22 cellular contexts compared by ENCODE assay signal in genomic region chr9:16833285-16833684, GRCh38. TPM values are rescaled to one million over a fixed set of nuclear protein-coding genes. Genes with fewer than 3 reads are reported as not detected.
"Had no signal": no experiment of that assay in that cellular context is flagged by ENCODE, and none has a peak within 500 bp of the region (broad histone marks: within the 10 kb centered on the region; RNA-seq: fewer than 3 reads in every experiment).

No MANE protein-coding gene starts in this region.

- H3K27me3 ChIP-seq: esophagus muscularis mucosa, gastroesophageal sphincter, sigmoid colon, tibial nerve, vagina had no signal

- DNase-seq: dermis blood vessel endothelial cell; effector memory CD4-positive, alpha-beta T cell; foreskin keratinocyte; heart left ventricle; hippocampal formation; left cardiac atrium; left ventricle myocardium inferior; lower lobe of right lung; naive thymus-derived CD4-positive, alpha-beta T cell; nephron progenitor cell; nucleus accumbens; right cardiac atrium; sigmoid colon; stimulated activated naive B cell treated with anti-CD40 and anti-IgM and Interleukin-4, amounts not matched to agents 10 μg/mL and 1 μg/mL and 100 μg/mL, for 72 hours had no signal

- H3K27ac Mint-ChIP-seq: naive thymus-derived CD4-positive, alpha-beta T cell; nephron progenitor cell; stimulated activated naive B cell treated with anti-CD40 and anti-IgM and Interleukin-4, amounts not matched to agents 10 μg/mL and 1 μg/mL and 100 μg/mL, for 72 hours; stimulated activated naive CD8-positive, alpha-beta T cell treated with anti-CD3 and anti-CD28 coated beads, Interleukin-15, Interleukin-2, amounts not matched to agents 100 ng/mL and 50 ng/mL, for 24 hours had no signal

- H3K4me1 ChIP-seq: foreskin keratinocyte, prostate gland had no signal

- ATAC-seq: foreskin keratinocyte; gastroesophageal sphincter; heart left ventricle; left cardiac atrium; lower lobe of right lung; naive thymus-derived CD4-positive, alpha-beta T cell; right cardiac atrium; stimulated activated naive B cell treated with anti-CD40 and anti-IgM and Interleukin-4, amounts not matched to agents 10 μg/mL and 1 μg/mL and 100 μg/mL, for 72 hours had no signal

- H3K36me3 Mint-ChIP-seq: naive thymus-derived CD4-positive, alpha-beta T cell; stimulated activated naive B cell treated with anti-CD40 and anti-IgM and Interleukin-4, amounts not matched to agents 10 μg/mL and 1 μg/mL and 100 μg/mL, for 72 hours had no signal

- H3K4me1 Mint-ChIP-seq: stimulated activated naive B cell treated with anti-CD40 and anti-IgM and Interleukin-4, amounts not matched to agents 10 μg/mL and 1 μg/mL and 100 μg/mL, for 72 hours had no signal

- H3K27ac ChIP-seq: coronary artery, esophagus muscularis mucosa, foreskin keratinocyte, gastroesophageal sphincter, heart left ventricle, left ventricle myocardium inferior, lower lobe of right lung, prostate gland, thoracic aorta, vagina had no signal

- H3K4me3 ChIP-seq: coronary artery, esophagus muscularis mucosa, gastroesophageal sphincter, heart left ventricle, left ventricle myocardium inferior, lower lobe of right lung, prostate gland, sigmoid colon, thoracic aorta, tibial nerve, vagina had no signal

- H3K36me3 ChIP-seq: esophagus muscularis mucosa, gastroesophageal sphincter, heart left ventricle, left ventricle myocardium inferior, lower lobe of right lung, prostate gland, sigmoid colon, thoracic aorta, tibial nerve, vagina had no signal

- H3K9me3 ChIP-seq: esophagus muscularis mucosa, gastroesophageal sphincter, heart left ventricle, left ventricle myocardium inferior, lower lobe of right lung, prostate gland, sigmoid colon, thoracic aorta, tibial nerve, vagina had no signal

- H3K4me3 Mint-ChIP-seq: naive thymus-derived CD4-positive, alpha-beta T cell; nephron progenitor cell; stimulated activated naive B cell treated with anti-CD40 and anti-IgM and Interleukin-4, amounts not matched to agents 10 μg/mL and 1 μg/mL and 100 μg/mL, for 72 hours; stimulated activated naive CD8-positive, alpha-beta T cell treated with anti-CD3 and anti-CD28 coated beads, Interleukin-15, Interleukin-2, amounts not matched to agents 100 ng/mL and 50 ng/mL, for 24 hours had no signal

RNA-seq across cellular contexts. Expression of gene BNC2, which starts 37.2 kb away (rescaled TPM):
- polyA plus RNA-seq: naive thymus-derived CD4-positive, alpha-beta T cell had no signal
